8 cellular contexts compared by ENCODE assay signal in genomic region chr3:42600958-42601675, GRCh38. TPM values are rescaled to one million over a fixed set of nuclear protein-coding genes. Genes with fewer than 3 reads are reported as not detected.
DNase-seq lines count a peak whose midpoint lies in the region; ATAC-seq lines count a peak whose summit lies in the region.

No MANE protein-coding gene starts in this region.

- peaks cover 0 to 13% (median 3%) of the 10 kb centered on the region in 7 donors for H3K9me3 Mint-ChIP-seq in naive B cell

- DNase-seq in stimulated activated CD4-positive, alpha-beta T cell treated with anti-CD3 and anti-CD28 coated beads, Interleukin-12 subunit alpha, Interleukin-12 subunit beta, amount 100 ng/mL, for 24 hours (ENCODE audit: low read depth in 2 of 2) = peak; percentile 43 to 60
- no peak for DNase-seq in stimulated activated CD4-positive, alpha-beta T cell treated with anti-CD3 and anti-CD28 coated beads, Interleukin-4, amount 100 ng/mL, for 1 hour
- DNase-seq in NCI-H2171 treated with DMSO at 0.1 percent for 48 hours (lab: John Stamatoyannopoulos, UW) (peak; percentile 55), activated T-cell treated with anti-CD3 and anti-CD28 coated beads for 24 hours (ENCODE audit: low read depth) (peak; percentile 37), fibroblast of gingiva (ENCODE audit: low read depth) (peak; percentile 59), naive B cell (no peak)

- ATAC-seq in HG02623 (IDR thresholded peaks at IDR 0.05; ENCODE audit: unreplicated experiment) (peak; percentile 24), naive B cell (ENCODE audit: low read depth in 2 of 2) (peak; percentile 1 to 7)

- H3K4me1 Mint-ChIP-seq in naive B cell = peaks cover 22 to 44% (median 31%) of the 10 kb centered on the region in 3 donors

- H3K36me3 Mint-ChIP-seq in naive B cell = peaks cover 0 to 4% of the 10 kb centered on the region in 2 donors

- peak overlapping the region; percentile 94 for H3K27ac ChIP-seq in temporal lobe (ENCODE audit: low read depth, low read length)

- H3K27ac Mint-ChIP-seq in naive B cell = peak overlapping the region; percentile 54 to 97 (median 88)

- H3K27me3 Mint-ChIP-seq in naive B cell = no peaks in the 10 kb centered on the region

- peak overlapping the region; percentile 87 to 98 (median 94) for H3K4me3 Mint-ChIP-seq in naive B cell

RNA-seq across cellular contexts. Expression of gene NKTR, which starts 0.6 kb away (rescaled TPM):
- polyA plus RNA-seq in naive B cell (ENCODE audit: low read depth in 6 of 6) = 10 to 100 TPM in 1 of 6 donors, 1 to 10 TPM in 5; 6.2 to 21.9 (median 8.4) TPM
- 93.7 TPM for total RNA-seq in temporal lobe

RNA-seq across cellular contexts. Expression of gene SS18L2, which starts 10.5 kb away (rescaled TPM):
- 100 to 1,000 TPM; 111 to 142 (median 131) TPM for polyA plus RNA-seq in naive B cell (ENCODE audit: low read depth in 6 of 6)
- total RNA-seq in temporal lobe = 22.9 TPM

RNA-seq across cellular contexts. Expression of gene SEC22C, which starts 19.4 kb away (rescaled TPM):
- 10 to 100 TPM; 25.1 to 39.0 (median 31.3) TPM for polyA plus RNA-seq in naive B cell (ENCODE audit: low read depth in 6 of 6)
- total RNA-seq in temporal lobe = 46.2 TPM

RNA-seq across cellular contexts. Expression of gene ZBTB47, which starts 52.4 kb away (rescaled TPM):
- polyA plus RNA-seq in naive B cell (ENCODE audit: low read depth in 6 of 6) = not detected
- total RNA-seq in temporal lobe = 14.0 TPM

Comparison
In these comparisons a context has a peak if more than half of its experiments do, and no peak if none do; other contexts are left out.
1. DNase-seq: peak in stimulated activated CD4-positive, alpha-beta T cell treated with anti-CD3 and anti-CD28 coated beads, Interleukin-12 subunit alpha, Interleukin-12 subunit beta, amount 100 ng/mL, for 24 hours (2 of 2), NCI-H2171 treated with DMSO at 0.1 percent for 48 hours (single experiment), activated T-cell treated with anti-CD3 and anti-CD28 coated beads for 24 hours (single experiment) and fibroblast of gingiva (single experiment); none in stimulated activated CD4-positive, alpha-beta T cell treated with anti-CD3 and anti-CD28 coated beads, Interleukin-4, amount 100 ng/mL, for 1 hour (single experiment) and naive B cell (single experiment).